16 cellular contexts compared by ENCODE assay signal in genomic region chr10:75568721-75569120, GRCh38.
"Had no signal": no experiment of that assay in that cellular context is flagged by ENCODE, and none has a peak within 500 bp of the region (broad histone marks: within the 10 kb centered on the region; RNA-seq: fewer than 3 reads in every experiment).

No MANE protein-coding gene starts in this region.

- H3K4me3 Mint-ChIP-seq: activated CD4-positive, alpha-beta memory T cell treated with anti-CD3 and anti-CD28 coated beads for 36 hours; activated CD4-positive, alpha-beta T cell treated with anti-CD3 and anti-CD28 coated beads for 36 hours; activated naive CD8-positive, alpha-beta T cell treated with anti-CD3 and anti-CD28 coated beads for 36 hours; nephron had no signal

- H3K36me3 Mint-ChIP-seq: activated CD4-positive, alpha-beta memory T cell treated with anti-CD3 and anti-CD28 coated beads for 36 hours; activated naive CD8-positive, alpha-beta T cell treated with anti-CD3 and anti-CD28 coated beads for 36 hours had no signal

- H3K9me3 ChIP-seq: prostate gland had no signal

- H3K27me3 Mint-ChIP-seq: activated CD4-positive, alpha-beta memory T cell treated with anti-CD3 and anti-CD28 coated beads for 36 hours; activated CD4-positive, alpha-beta T cell treated with anti-CD3 and anti-CD28 coated beads for 36 hours had no signal

- H3K27ac Mint-ChIP-seq: activated CD4-positive, alpha-beta memory T cell treated with anti-CD3 and anti-CD28 coated beads for 36 hours; activated CD4-positive, alpha-beta T cell treated with anti-CD3 and anti-CD28 coated beads for 36 hours; activated naive CD8-positive, alpha-beta T cell treated with anti-CD3 and anti-CD28 coated beads for 36 hours; nephron had no signal

- H3K4me3 ChIP-seq: coronary artery, prostate gland, skin epidermis, tibial artery had no signal

- DNase-seq: activated CD4-positive, alpha-beta memory T cell treated with anti-CD3 and anti-CD28 coated beads for 36 hours; activated CD4-positive, alpha-beta T cell treated with anti-CD3 and anti-CD28 coated beads for 36 hours; activated naive CD8-positive, alpha-beta T cell treated with anti-CD3 and anti-CD28 coated beads for 36 hours; activated T-cell treated with anti-CD3 and anti-CD28 coated beads for 4 hours; amygdala; brain microvascular endothelial cell; left cardiac atrium; mesendoderm; right cardiac atrium; stimulated activated naive CD8-positive, alpha-beta T cell treated with anti-CD3 and anti-CD28 coated beads, Interleukin-15, Interleukin-2, amounts not matched to agents 100 U/mL and 50 U/mL, for 24 hours; substantia nigra; tibial artery had no signal

- H3K4me1 Mint-ChIP-seq: activated CD4-positive, alpha-beta T cell treated with anti-CD3 and anti-CD28 coated beads for 36 hours; activated naive CD8-positive, alpha-beta T cell treated with anti-CD3 and anti-CD28 coated beads for 36 hours; nephron had no signal

- H3K4me1 ChIP-seq: prostate gland, tibial artery had no signal

- H3K36me3 ChIP-seq: brain microvascular endothelial cell, prostate gland, tibial artery had no signal

- H3K27me3 ChIP-seq: brain microvascular endothelial cell, tibial artery had no signal
